In the genomic region with DNA sequence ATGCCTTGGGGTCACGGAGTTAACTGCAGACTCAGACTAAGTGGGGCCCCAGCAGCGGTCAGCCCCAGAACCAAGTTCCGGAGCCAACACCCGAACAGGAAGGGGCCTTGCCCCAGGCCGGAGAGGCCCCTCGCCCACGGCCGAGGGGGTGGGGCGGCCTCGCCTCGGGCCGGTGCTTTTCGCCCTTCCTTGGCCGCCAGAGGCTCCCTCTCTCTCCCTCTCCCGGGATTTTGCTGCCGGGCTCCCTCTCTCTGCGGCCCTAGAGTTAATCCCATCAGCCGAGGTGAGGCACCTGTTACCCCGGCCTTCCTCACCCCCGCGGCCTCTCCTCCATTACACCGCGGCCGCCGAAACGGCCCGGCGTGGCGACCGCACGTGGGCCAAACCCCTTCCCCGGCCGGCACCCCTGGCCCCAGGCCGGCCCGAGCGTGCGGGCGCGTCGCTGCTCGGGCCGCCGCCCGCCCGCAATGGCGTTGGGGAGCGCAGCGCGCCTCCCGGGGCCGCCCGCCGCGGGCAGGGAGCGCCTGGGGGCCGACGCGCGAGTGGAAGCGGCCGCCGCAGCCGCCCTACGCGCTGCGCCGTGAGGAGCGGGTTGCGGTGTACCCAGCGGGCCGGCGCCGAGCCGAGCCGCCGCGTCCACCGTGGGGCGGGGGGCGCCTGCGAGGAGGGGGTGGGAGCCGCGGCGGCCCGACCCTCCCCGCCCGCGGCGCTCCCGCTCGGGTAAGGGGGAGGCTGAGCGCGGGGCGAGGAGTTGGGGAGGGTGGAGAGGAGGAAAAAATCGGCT, we compare ENCODE assay signal across 8 cellular contexts. TPM values are rescaled to one million over a fixed set of nuclear protein-coding genes. Genes with fewer than 3 reads are reported as not detected.
A peak's percentile ranks its signal among the peaks of the same experiment; 100 is the strongest.
DNase-seq lines count a peak whose midpoint lies in the region; ATAC-seq and TF ChIP-seq lines count a peak whose summit lies in the region.

Gene PPP1R9A, plus strand, starts transcription at position 175 of the 784 bp plus-strand sequence. CDS start 2,520 bp downstream, outside the sequence.

- DNase-seq in GM10266 (ENCODE audit: extremely low spot score), result peak; percentile 42
- peak; percentile 49 for DNase-seq in MG63
- DNase-seq in WTC11 (ENCODE audit: low spot score), result peak; percentile 68
- peak; percentile 15 to 71 for DNase-seq in cardiac muscle cell (ENCODE audit: low read depth in 1 of 2, low spot score in 1 of 2)
- DNase-seq in effector CD4-positive, alpha-beta T cell, result no peak

- ATAC-seq in WTC11 (peak; percentile 78), HG02938 (IDR thresholded peaks at IDR 0.05; ENCODE audit: unreplicated experiment) (no peak), HG03097 (IDR thresholded peaks at IDR 0.05; ENCODE audit: low FRiP score, unreplicated experiment) (no peak)

- H3K9me3 Mint-ChIP-seq in WTC11, result no peaks in the 10 kb centered on the region

- H3K4me3 Mint-ChIP-seq in WTC11, result peak within 1 kb of the TSS; percentile 83

- H3K9me3 ChIP-seq in MG63, result no peaks in the 10 kb centered on the region
- H3K9me3 ChIP-seq in cardiac muscle cell (ENCODE audit: low read depth), result no peaks in the 10 kb centered on the region
- no peaks in the 10 kb centered on the region for H3K9me3 ChIP-seq in neuron (ENCODE audit: low read length)

- H3K27me3 ChIP-seq in MG63 (no peaks in the 10 kb centered on the region), cardiac muscle cell (no peaks in the 10 kb centered on the region), neuron (ENCODE audit: insufficient read depth, low read length) (no peaks in the 10 kb centered on the region)

- H3K4me1 ChIP-seq in cardiac muscle cell (ENCODE audit: low read depth) (peaks cover 19% of the 10 kb centered on the region), neuron (ENCODE audit: insufficient read depth, low read length) (peaks cover 22% of the 10 kb centered on the region)

- H3K27ac Mint-ChIP-seq in WTC11, result peak within 1 kb of the TSS; percentile 93

- no peaks in the 10 kb centered on the region for H3K27me3 Mint-ChIP-seq in WTC11 (ENCODE audit: low read depth)

- peaks cover 50% of the 10 kb centered on the region for H3K4me1 Mint-ChIP-seq in WTC11

- peak within 1 kb of the TSS; percentile 92 for H3K27ac ChIP-seq in cardiac muscle cell

- no peaks in the 10 kb centered on the region for H3K36me3 Mint-ChIP-seq in WTC11

- peak within 1 kb of the TSS; percentile 85 for H2AFZ ChIP-seq in neuron (ENCODE audit: low read depth, low read length)

- H3K4me3 ChIP-seq in MG63 (peak within 1 kb of the TSS; percentile 56), cardiac muscle cell (peak within 1 kb of the TSS; percentile 61), neuron (ENCODE audit: low read length) (peak within 1 kb of the TSS; percentile 59)

- CTCF ChIA-PET in WTC11 (lab: Charles Lee), result no interaction called here

- POLR2A ChIA-PET in WTC11 (lab: Charles Lee), result no interaction called here

- H3K36me3 ChIP-seq in MG63, result no peaks in the 10 kb centered on the region
- H3K36me3 ChIP-seq in cardiac muscle cell, result no peaks in the 10 kb centered on the region
- H3K36me3 ChIP-seq in neuron (ENCODE audit: insufficient read depth, low read length), result no peaks in the 10 kb centered on the region

- TF ChIP-seq CTCF in GM10266 (IDR thresholded peaks at IDR 0.05; ENCODE audit: control insufficient read depth, insufficient read depth, low read depth, missing control alignments) (no peak), WTC11 (IDR thresholded peaks at IDR 0.05) (no peak), cardiac muscle cell (IDR thresholded peaks at IDR 0.05; ENCODE audit: low read depth, low read length) (peak; percentile 32)

TF ChIP-seq in WTC11, 78 proteins besides CTCF, POLR2A, EP300 and RAD21 (continues in another document):
- TF ChIP-seq, protein P1, sequence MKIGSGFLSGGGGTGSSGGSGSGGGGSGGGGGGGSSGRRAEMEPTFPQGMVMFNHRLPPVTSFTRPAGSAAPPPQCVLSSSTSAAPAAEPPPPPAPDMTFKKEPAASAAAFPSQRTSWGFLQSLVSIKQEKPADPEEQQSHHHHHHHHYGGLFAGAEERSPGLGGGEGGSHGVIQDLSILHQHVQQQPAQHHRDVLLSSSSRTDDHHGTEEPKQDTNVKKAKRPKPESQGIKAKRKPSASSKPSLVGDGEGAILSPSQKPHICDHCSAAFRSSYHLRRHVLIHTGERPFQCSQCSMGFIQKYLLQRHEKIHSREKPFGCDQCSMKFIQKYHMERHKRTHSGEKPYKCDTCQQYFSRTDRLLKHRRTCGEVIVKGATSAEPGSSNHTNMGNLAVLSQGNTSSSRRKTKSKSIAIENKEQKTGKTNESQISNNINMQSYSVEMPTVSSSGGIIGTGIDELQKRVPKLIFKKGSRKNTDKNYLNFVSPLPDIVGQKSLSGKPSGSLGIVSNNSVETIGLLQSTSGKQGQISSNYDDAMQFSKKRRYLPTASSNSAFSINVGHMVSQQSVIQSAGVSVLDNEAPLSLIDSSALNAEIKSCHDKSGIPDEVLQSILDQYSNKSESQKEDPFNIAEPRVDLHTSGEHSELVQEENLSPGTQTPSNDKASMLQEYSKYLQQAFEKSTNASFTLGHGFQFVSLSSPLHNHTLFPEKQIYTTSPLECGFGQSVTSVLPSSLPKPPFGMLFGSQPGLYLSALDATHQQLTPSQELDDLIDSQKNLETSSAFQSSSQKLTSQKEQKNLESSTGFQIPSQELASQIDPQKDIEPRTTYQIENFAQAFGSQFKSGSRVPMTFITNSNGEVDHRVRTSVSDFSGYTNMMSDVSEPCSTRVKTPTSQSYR (CRISPR knock-in tag; IDR thresholded peaks at IDR 0.05), result peak; percentile 26; the same call in 1 of the 2 replicates
- no peak for TF ChIP-seq ZNF396 (CRISPR knock-in tag; IDR thresholded peaks at IDR 0.05; ENCODE audit: borderline replicate concordance)
- no peak for TF ChIP-seq RORB (CRISPR knock-in tag; IDR thresholded peaks at IDR 0.05)
- no peak for TF ChIP-seq GTF2I (CRISPR knock-in tag; conservative IDR thresholded peaks at IDR 0.05)
- TF ChIP-seq CBFB (CRISPR knock-in tag; IDR thresholded peaks at IDR 0.05; ENCODE audit: low read depth), result no peak
- TF ChIP-seq NFYB (CRISPR knock-in tag; conservative IDR thresholded peaks at IDR 0.05; ENCODE audit: low read depth), result no peak
- TF ChIP-seq ZNF423 (CRISPR knock-in tag; IDR thresholded peaks at IDR 0.05), result 0 out of 2 replicates have a peak, but pooled peaks have one; percentile 20
- no peak for TF ChIP-seq NFE2L1 (CRISPR knock-in tag; IDR thresholded peaks at IDR 0.05)
- TF ChIP-seq ATF6 (CRISPR knock-in tag; IDR thresholded peaks at IDR 0.05), result no peak
- TF ChIP-seq, protein P2, sequence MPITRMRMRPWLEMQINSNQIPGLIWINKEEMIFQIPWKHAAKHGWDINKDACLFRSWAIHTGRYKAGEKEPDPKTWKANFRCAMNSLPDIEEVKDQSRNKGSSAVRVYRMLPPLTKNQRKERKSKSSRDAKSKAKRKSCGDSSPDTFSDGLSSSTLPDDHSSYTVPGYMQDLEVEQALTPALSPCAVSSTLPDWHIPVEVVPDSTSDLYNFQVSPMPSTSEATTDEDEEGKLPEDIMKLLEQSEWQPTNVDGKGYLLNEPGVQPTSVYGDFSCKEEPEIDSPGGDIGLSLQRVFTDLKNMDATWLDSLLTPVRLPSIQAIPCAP (CRISPR knock-in tag; IDR thresholded peaks at IDR 0.05), result no peak
- no peak for TF ChIP-seq ZNF317 (CRISPR knock-in tag; IDR thresholded peaks at IDR 0.05; ENCODE audit: borderline replicate concordance, low read depth)
- TF ChIP-seq FOXP4 (CRISPR knock-in tag; IDR thresholded peaks at IDR 0.05), result peak; percentile 49

RNA-seq across cellular contexts. Expression of gene PPP1R9A, which starts in this region (rescaled TPM):
- total RNA-seq in MG63 (2014; rRNA removed; shearing (Covaris generic); ENCODE audit: low replicate concordance), result 1.7 and 3.1 TPM in 2 replicates
- total RNA-seq in WTC11 (2021), result 16.8 to 18.7 TPM (median 18.0 TPM) in 3 replicates
- 21.7 and 41.5 TPM in 2 replicates for total RNA-seq in cardiac muscle cell
- polyA plus RNA-seq in cardiac muscle cell, result 21.4 and 23.8 TPM in 2 replicates
